1 cellular context compared by ENCODE assay signal in genomic region chr6:44780161-44780560, GRCh38.
TF ChIP-seq lines count a peak whose summit lies in the region.

No MANE protein-coding gene starts in this region.

TF ChIP-seq in H1, 55 proteins besides CTCF, POLR2A, EP300 and RAD21 (continued from another document):
- no peak for TF ChIP-seq CHD7 (IDR thresholded peaks at IDR 0.05; ENCODE audit: insufficient replicate concordance, low read length)
- TF ChIP-seq NANOG (IDR thresholded peaks at IDR 0.05; ENCODE audit: insufficient read depth, low read depth, low read length, poor library complexity, severe bottlenecking), result no peak
- TF ChIP-seq FOSL1 (IDR thresholded peaks at IDR 0.05; ENCODE audit: insufficient read depth, low read depth, low read length), result no peak
- TF ChIP-seq CBX8 (IDR thresholded peaks at IDR 0.05; ENCODE audit: borderline replicate concordance, low read depth, low read length), result no peak
- no peak for TF ChIP-seq BRCA1 (IDR thresholded peaks at IDR 0.05; ENCODE audit: low read depth, low read length)
- no peak for TF ChIP-seq ASH2L (IDR thresholded peaks at IDR 0.05; ENCODE audit: low read length)
